In the genomic region with DNA sequence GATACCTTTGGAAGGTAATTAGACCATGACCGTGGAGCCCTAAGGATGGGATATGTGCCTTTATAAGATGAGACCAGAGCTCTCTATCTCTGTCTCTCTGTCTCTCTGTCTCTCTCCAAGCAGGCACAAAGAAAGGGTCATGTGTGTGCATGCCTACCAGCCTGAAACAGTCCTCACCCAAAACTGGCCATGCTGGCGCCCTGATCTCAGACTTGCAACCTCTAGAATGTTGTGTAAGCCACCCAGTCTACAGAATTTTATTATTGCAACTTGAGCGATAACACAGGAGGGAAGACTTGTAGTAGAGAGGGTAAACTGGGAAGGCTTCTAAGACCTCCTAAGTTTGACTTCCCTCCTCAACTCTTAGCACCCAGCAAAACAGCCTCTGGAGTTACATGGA, we compare ENCODE assay signal across 31 cellular contexts.
"Had no signal": no experiment of that assay in that cellular context is flagged by ENCODE, and none has a peak within 500 bp of the region (broad histone marks: within the 10 kb centered on the region; RNA-seq: fewer than 3 reads in every experiment).

No MANE protein-coding gene starts in this region.

- H3K9ac ChIP-seq: neural progenitor cell, parathyroid adenoma had no signal

- H3K36me3 Mint-ChIP-seq: natural killer cell treated with Interleukin-12 subunit alpha and Interleukin-12 subunit beta and Interleukin-15 and Interleukin-18, amount 100 ng/mL, for 72 hours; neural progenitor cell had no signal

- H3K4me1 ChIP-seq: neural progenitor cell, parathyroid adenoma, psoas muscle, suprapubic skin, testis, vagina had no signal

- DNase-seq: naive thymus-derived CD8-positive, alpha-beta T cell; nephron progenitor cell; occipital lobe; ovary; posterior cingulate gyrus; psoas muscle; right cardiac atrium; spleen; stimulated activated CD4-positive, alpha-beta T cell treated with anti-CD3 and anti-CD28 coated beads, Interleukin-12 subunit alpha, Interleukin-12 subunit beta, amount 100 ng/mL, for 4 hours; stimulated activated CD4-positive, alpha-beta T cell treated with anti-CD3 and anti-CD28 coated beads, Interleukin-1b, Interleukin-23, amount 100 ng/mL, for 48 hours; stimulated activated CD4-positive, alpha-beta T cell treated with anti-CD3 and anti-CD28 coated beads, Interleukin-4, amount 100 ng/mL, for 1 hour; stimulated activated CD4-positive, alpha-beta T cell treated with anti-CD3 and anti-CD28 coated beads, Interleukin-4, amount 100 ng/mL, for 4 hours; stimulated activated CD8-positive, alpha-beta memory T cell treated with anti-CD3 and anti-CD28 coated beads, Interleukin-4, amount 100 ng/mL, for 48 hours; stimulated activated naive CD4-positive, alpha-beta T cell; stimulated activated naive CD8-positive, alpha-beta T cell treated with anti-CD3 and anti-CD28 coated beads, Interleukin-15, amount 100 ng/mL, for 72 hours; stimulated activated naive CD8-positive, alpha-beta T cell treated with anti-CD3 and anti-CD28 coated beads, Interleukin-15, Interleukin-2, amounts not matched to agents 100 U/mL and 50 U/mL, for 24 hours; substantia nigra; testis; tibial artery; transverse colon; upper lobe of left lung had no signal

- H3K4me2 ChIP-seq: neural progenitor cell, smooth muscle cell had no signal

- H3K27me3 Mint-ChIP-seq: stimulated activated memory B cell treated with anti-CD40 and anti-IgM and Interleukin-4, amounts not matched to agents 10 μg/mL and 1 μg/mL and 100 μg/mL, for 72 hours; stimulated activated naive CD8-positive, alpha-beta T cell treated with anti-CD3 and anti-CD28 coated beads, Interleukin-15, amount 100 ng/mL, for 72 hours had no signal

- H3K27ac ChIP-seq: neural progenitor cell, ovary, parathyroid adenoma, psoas muscle, skin epidermis, spleen, suprapubic skin, testis, tibial artery, transverse colon, upper lobe of left lung, vagina had no signal

- H3K79me2 ChIP-seq: parathyroid adenoma had no signal

- H2AFZ ChIP-seq: neural progenitor cell, parathyroid adenoma had no signal

- H3K4me1 Mint-ChIP-seq: nephron progenitor cell; neural progenitor cell; stimulated activated memory B cell treated with anti-CD40 and anti-IgM and Interleukin-4, amounts not matched to agents 10 μg/mL and 1 μg/mL and 100 μg/mL, for 72 hours had no signal

- H3K27me3 ChIP-seq: neural progenitor cell, ovary, spleen, suprapubic skin, testis, tibial artery, transverse colon, upper lobe of left lung, vagina had no signal

- H3K4me3 ChIP-seq: neural progenitor cell, ovary, psoas muscle, skin epidermis, smooth muscle cell, spleen, suprapubic skin, testis, tibial artery, transverse colon, upper lobe of left lung, vagina had no signal

- H3K9me3 Mint-ChIP-seq: natural killer cell treated with Interleukin-12 subunit alpha and Interleukin-12 subunit beta and Interleukin-15 and Interleukin-18, amount 100 ng/mL, for 72 hours; stimulated activated naive CD8-positive, alpha-beta T cell treated with anti-CD3 and anti-CD28 coated beads, Interleukin-15, amount 100 ng/mL, for 72 hours had no signal

- H3K9me3 ChIP-seq: ovary, psoas muscle, suprapubic skin, testis, upper lobe of left lung, vagina had no signal

- H3K4me3 Mint-ChIP-seq: naive thymus-derived CD8-positive, alpha-beta T cell; natural killer cell treated with Interleukin-12 subunit alpha and Interleukin-12 subunit beta and Interleukin-15 and Interleukin-18, amount 100 ng/mL, for 72 hours; nephron progenitor cell; neural progenitor cell; stimulated activated memory B cell treated with anti-CD40 and anti-IgM and Interleukin-4, amounts not matched to agents 10 μg/mL and 1 μg/mL and 100 μg/mL, for 72 hours; stimulated activated naive CD8-positive, alpha-beta T cell treated with anti-CD3 and anti-CD28 coated beads, Interleukin-15, amount 100 ng/mL, for 72 hours had no signal

- ATAC-seq: naive thymus-derived CD8-positive, alpha-beta T cell; natural killer cell treated with Interleukin-12 subunit alpha and Interleukin-12 subunit beta and Interleukin-15 and Interleukin-18, amount 100 ng/mL, for 72 hours; psoas muscle; right cardiac atrium; sciatic nerve; stimulated activated memory B cell treated with anti-CD40 and anti-IgM and Interleukin-4, amounts not matched to agents 10 μg/mL and 1 μg/mL and 100 μg/mL, for 72 hours; stimulated activated naive CD8-positive, alpha-beta T cell treated with anti-CD3 and anti-CD28 coated beads, Interleukin-15, amount 100 ng/mL, for 72 hours; stimulated activated naive CD8-positive, alpha-beta T cell treated with anti-CD3 and anti-CD28 coated beads, Interleukin-15, Interleukin-2, amounts not matched to agents 100 U/mL and 50 U/mL, for 24 hours had no signal

- H3K27ac Mint-ChIP-seq: natural killer cell treated with Interleukin-12 subunit alpha and Interleukin-12 subunit beta and Interleukin-15 and Interleukin-18, amount 100 ng/mL, for 72 hours; nephron progenitor cell; neural progenitor cell; progenitor cell of endocrine pancreas; stimulated activated memory B cell treated with anti-CD40 and anti-IgM and Interleukin-4, amounts not matched to agents 10 μg/mL and 1 μg/mL and 100 μg/mL, for 72 hours; stimulated activated naive CD8-positive, alpha-beta T cell treated with anti-CD3 and anti-CD28 coated beads, Interleukin-15, amount 100 ng/mL, for 72 hours had no signal

- H3K36me3 ChIP-seq: neural progenitor cell, ovary, spleen, suprapubic skin, tibial artery, transverse colon, upper lobe of left lung, vagina had no signal
